ENCODE assay signal across 15 cellular contexts in the genomic region with DNA sequence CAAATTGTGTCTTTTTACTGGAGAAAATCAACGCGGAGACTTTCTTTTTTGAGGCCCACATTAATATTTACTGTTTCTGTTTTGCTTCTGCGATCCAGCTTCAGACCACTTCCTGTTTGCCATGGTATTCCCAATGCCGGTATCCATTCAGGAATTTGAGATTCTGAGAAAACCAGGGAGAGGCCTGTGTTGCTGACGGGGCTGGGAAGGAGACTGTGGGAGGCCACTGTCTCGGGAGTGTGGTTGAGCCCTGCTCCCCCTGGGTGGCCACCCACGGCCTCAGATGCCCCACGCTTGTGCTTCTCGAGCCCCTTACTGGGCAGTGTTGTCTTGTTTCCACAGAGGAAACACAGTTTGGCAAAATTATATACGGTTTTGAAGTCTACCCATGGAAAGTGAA.
DNase-seq lines count a peak whose midpoint lies in the region; ATAC-seq, FAIRE-seq and TF ChIP-seq lines count a peak whose summit lies in the region.
"Had no signal": no experiment of that assay in that cellular context is flagged by ENCODE, and none has a peak within 500 bp of the region (broad histone marks: within the 10 kb centered on the region; RNA-seq: fewer than 3 reads in every experiment).

No MANE protein-coding gene starts in this region.

- POLR2A ChIA-PET in H1 (lab: Charles Lee; ENCODE audit: partially characterized antibody) = no interaction called here

- TF ChIP-seq RAD21 in H1 (IDR thresholded peaks at IDR 0.05 in 1 of 2, conservative IDR thresholded peaks at IDR 0.05 in 1 of 2; ENCODE audit: low read depth in 2 of 2, low read length in 2 of 2) = no peak

- no peaks in the 10 kb centered on the region for H4K20me1 ChIP-seq in H1 (replicated peaks in 1 of 2; ENCODE audit: control insufficient read depth in 1 of 2, insufficient read depth in 2 of 2, low read length in 2 of 2)
- H4K20me1 ChIP-seq: BLaER1 had no signal

- no peak overlapping the region for H2BK20ac ChIP-seq in H1 (ENCODE audit: low read length)

- H3K9me3 ChIP-seq in SJCRH30 (replicated peaks) (no peaks in the 10 kb centered on the region), H1 (ENCODE audit: insufficient read depth in 2 of 2, low read depth in 1 of 2, low read length in 1 of 2) (0 out of 4 replicates have a peak, but pooled peaks cover 0 to 3% of the 10 kb centered on the region in 2 experiments)
- H3K9me3 ChIP-seq: Caco-2 had no signal

- H2AK5ac ChIP-seq in H1 (ENCODE audit: low read depth, low read length) = no peak overlapping the region
- H2AK5ac ChIP-seq in mesendoderm (ENCODE audit: low read length) = no peak overlapping the region

- H3K27ac ChIP-seq in SJCRH30 = peak overlapping the region; percentile 34; the same call in 1 of the 2 replicates
- H3K27ac ChIP-seq in H1 (ENCODE audit: low read depth, low read length) = no peak overlapping the region
- H3K27ac ChIP-seq in mesendoderm (ENCODE audit: low read depth, low read length) = no peak overlapping the region
- H3K27ac ChIP-seq: BLaER1 had no signal

- FAIRE-seq in H1 (lab: Jason Lieb, UNC) (no peak), GM19239 (lab: Jason Lieb, UNC) (no peak)
- FAIRE-seq: GM18507 had no signal

- H3K56ac ChIP-seq in H1 (replicated peaks; ENCODE audit: insufficient read length, low read depth, low read length) (no peak overlapping the region), mesendoderm (ENCODE audit: low read length) (no peak overlapping the region)

- H2BK12ac ChIP-seq in H1 (ENCODE audit: low read depth, low read length) = no peak overlapping the region

- H3K4me1 ChIP-seq in SJCRH30 (0 out of 2 replicates have a peak, but pooled peaks cover 2% of the 10 kb centered on the region), H1 (replicated peaks in 1 of 4; ENCODE audit: control insufficient read depth in 3 of 4, insufficient read depth in 4 of 4, low read length in 3 of 4) (peaks cover 0 to 6% (median 0%) of the 10 kb centered on the region in 4 experiments; a peak in 1 of 7 replicates), mesendoderm (ENCODE audit: control insufficient read depth, low read depth, low read length) (no peaks in the 10 kb centered on the region)
- H3K4me1 ChIP-seq: Caco-2 had no signal

- no peak overlapping the region for H3K4ac ChIP-seq in H1 (replicated peaks; ENCODE audit: insufficient read length, low read depth, low read length)
- H3K4ac ChIP-seq in mesendoderm (ENCODE audit: low read depth, low read length) = no peak overlapping the region

- H4K5ac ChIP-seq in H1 (ENCODE audit: insufficient read length, low read depth, low read length) (no peak overlapping the region), mesendoderm (ENCODE audit: low read length) (no peak overlapping the region)

- no peak for TF ChIP-seq EP300 in H1 (IDR thresholded peaks at IDR 0.05; ENCODE audit: borderline replicate concordance in 1 of 2, low read depth in 2 of 2, low read length in 2 of 2)

- H3K4me2 ChIP-seq in H1 (ENCODE audit: insufficient read depth in 1 of 2, low read depth in 2 of 2, low read length in 2 of 2) (no peak overlapping the region), mesendoderm (ENCODE audit: low read length) (no peak overlapping the region)
- H3K4me2 ChIP-seq: BLaER1 had no signal

- H3K4me3 ChIP-seq in SJCRH30 = no peak overlapping the region
- no peak overlapping the region for H3K4me3 ChIP-seq in H1 (ENCODE audit: extremely low read depth in 1 of 4, insufficient read depth in 2 of 4, low read depth in 3 of 4, low read length in 4 of 4)
- H3K4me3 ChIP-seq in mesendoderm (ENCODE audit: low read length) = no peak overlapping the region
- H3K4me3 ChIP-seq: BLaER1 had no signal

- TF ChIP-seq POLR2A in H1 (IDR thresholded peaks at IDR 0.05; ENCODE audit: control extremely low read depth in 1 of 2, low read depth in 2 of 2, low read length in 2 of 2) (no peak), GM18505 (IDR thresholded peaks at IDR 0.05; ENCODE audit: borderline replicate concordance, extremely low read depth, insufficient read depth, insufficient read length) (no peak)

- H3K23me2 ChIP-seq in H1 (ENCODE audit: low read depth, low read length) = no peaks in the 10 kb centered on the region

- CTCF ChIA-PET in H1 (lab: Charles Lee; ENCODE audit: partially characterized antibody) = no interaction called here

- H3K27me3 ChIP-seq in SJCRH30 (no peaks in the 10 kb centered on the region), H1 (replicated peaks in 1 of 4; ENCODE audit: control insufficient read depth in 3 of 4, extremely low read depth in 1 of 4, insufficient read depth in 3 of 4, low read length in 3 of 4) (no peaks in the 10 kb centered on the region), mesendoderm (ENCODE audit: insufficient read depth, low read length, poor library complexity) (no peaks in the 10 kb centered on the region)
- H3K27me3 ChIP-seq: BLaER1 had no signal

- H3K79me2 ChIP-seq in H1 (ENCODE audit: control insufficient read depth in 1 of 2, insufficient read depth in 2 of 2, low read length in 2 of 2) (no peaks in the 10 kb centered on the region), mesendoderm (ENCODE audit: control insufficient read depth, insufficient read depth, low read length) (no peaks in the 10 kb centered on the region)

- no peak for TF ChIP-seq CTCF in H1 (IDR thresholded peaks at IDR 0.05; ENCODE audit: control extremely low read depth in 1 of 3, insufficient read depth in 1 of 3, low read depth in 1 of 3, low read length in 3 of 3)

- H2BK120ac ChIP-seq in H1 (replicated peaks; ENCODE audit: low read depth, low read length) (no peak overlapping the region), mesendoderm (ENCODE audit: low read depth, low read length) (no peak overlapping the region)

- H3K9ac ChIP-seq in H1 (replicated peaks in 1 of 4; ENCODE audit: extremely low read depth in 1 of 4, low read depth in 3 of 4, low read length in 3 of 4) (no peak overlapping the region), mesendoderm (ENCODE audit: low read length) (no peak overlapping the region)
- H3K9ac ChIP-seq: BLaER1 had no signal

- H3K36me3 ChIP-seq in SJCRH30 = no peaks in the 10 kb centered on the region
- H3K36me3 ChIP-seq in H1 (ENCODE audit: control insufficient read depth in 2 of 4, insufficient read depth in 4 of 4, low read length in 3 of 4) = no peaks in the 10 kb centered on the region
- H3K36me3 ChIP-seq in mesendoderm (ENCODE audit: control insufficient read depth, insufficient read depth, low read length) = no peaks in the 10 kb centered on the region
- H3K36me3 ChIP-seq: BLaER1 had no signal

- no peak overlapping the region for H4K91ac ChIP-seq in H1 (replicated peaks; ENCODE audit: insufficient read length, low read length)

- no peak overlapping the region for H4K8ac ChIP-seq in H1 (ENCODE audit: extremely low read depth, insufficient read depth, low read length)
- no peak overlapping the region for H4K8ac ChIP-seq in mesendoderm (ENCODE audit: low read depth, low read length)

- H2AFZ ChIP-seq in H1 (ENCODE audit: low read length) = peak overlapping the region; percentile 42; the same call in 1 of the 2 replicates

- H3K79me1 ChIP-seq in H1 (ENCODE audit: low read depth, low read length) = no peaks in the 10 kb centered on the region
- H3K79me1 ChIP-seq in mesendoderm (ENCODE audit: low read length) = no peaks in the 10 kb centered on the region

- H3K18ac ChIP-seq in H1 (ENCODE audit: extremely low read depth, low read length) (no peak overlapping the region), mesendoderm (ENCODE audit: low read length) (no peak overlapping the region)

- H2BK15ac ChIP-seq in H1 (ENCODE audit: low read length) = no peak overlapping the region
- H2BK15ac ChIP-seq in mesendoderm (replicated peaks; ENCODE audit: low read depth) = no peak overlapping the region

- H3K23ac ChIP-seq in H1 (ENCODE audit: insufficient read length) (no peak overlapping the region), mesendoderm (ENCODE audit: low read length) (no peak overlapping the region)

- 71% methylated on average over 10 of the region's 10 CpGs; no CpG with 5 or more reads in 1 of the 2 experiments for WGBS in H1 (ENCODE audit: extremely low coverage in 1 of 2, insufficient coverage in 1 of 2, insufficient read length in 1 of 2, insufficient replicate concordance in 2 of 2, low coverage in 1 of 2, low lambda C conversion rate in 2 of 2, missing lambda C conversion rate in 1 of 2), 2 experiments
- WGBS in mesendoderm (ENCODE audit: extremely low coverage, insufficient coverage, low lambda C conversion rate) = no CpG with 5 or more reads among the region's 10 CpGs

- H2BK5ac ChIP-seq in H1 (ENCODE audit: low read depth, low read length) = no peak overlapping the region
- no peak overlapping the region for H2BK5ac ChIP-seq in mesendoderm (ENCODE audit: low read length)

- H3K14ac ChIP-seq in H1 (ENCODE audit: insufficient read length) = no peak overlapping the region

- DNase-seq in Daoy (ENCODE audit: low read depth) (peak; percentile 39), SJCRH30 (peak; percentile 12 to 37), H1 (ENCODE audit: low read depth in 1 of 2, low spot score in 2 of 2) (no peak), mesendoderm (peak; percentile 36), GM19239 (ENCODE audit: insufficient read length, low spot score) (no peak), DMS79 (lab: John Stamatoyannopoulos, UW) (no peak), SW480 (ENCODE audit: low spot score) (no peak)
- DNase-seq: 8988T; AML-193; Caco-2; CD8-positive, alpha-beta memory T cell; H9 had no signal

- no peak for ATAC-seq in GM18505 (IDR thresholded peaks at IDR 0.05; ENCODE audit: unreplicated experiment)

TF ChIP-seq in H1, 55 proteins besides CTCF, POLR2A, EP300 and RAD21:
- TF ChIP-seq POU5F1 (IDR thresholded peaks at IDR 0.05; ENCODE audit: low read depth, low read length) (no peak), TBP (IDR thresholded peaks at IDR 0.05; ENCODE audit: low read depth, low read length) (no peak), FOSL1 (IDR thresholded peaks at IDR 0.05; ENCODE audit: insufficient read depth, low read depth, low read length) (no peak)

Comparison
In these comparisons a context has a peak if more than half of its experiments do, and no peak if none do; other contexts are left out.
1. DNase-seq: peak in Daoy (single experiment), SJCRH30 (2 of 2) and mesendoderm (single experiment); none in H1 (0 of 2), GM19239 (single experiment), DMS79 (single experiment) and SW480 (single experiment).